Comparison of ENCODE assay signal across 17 cellular contexts in genomic region chr11:58394195-58394594, GRCh38. TPM values are rescaled to one million over a fixed set of nuclear protein-coding genes. Genes with fewer than 3 reads are reported as not detected.
DNase-seq lines count a peak whose midpoint lies in the region; ATAC-seq and TF ChIP-seq lines count a peak whose summit lies in the region.
"Had no signal": no experiment of that assay in that cellular context is flagged by ENCODE, and none has a peak within 500 bp of the region (broad histone marks: within the 10 kb centered on the region; RNA-seq: fewer than 3 reads in every experiment).

No MANE protein-coding gene starts in this region.

- H3K27me3 ChIP-seq in PC-3 (ENCODE audit: low read length), result no peaks in the 10 kb centered on the region
- H3K27me3 ChIP-seq in mesendoderm (ENCODE audit: insufficient read depth, low read length, poor library complexity), result no peaks in the 10 kb centered on the region
- H3K27me3 ChIP-seq in HAP-1 (ENCODE audit: low read depth), result no peaks in the 10 kb centered on the region
- H3K27me3 ChIP-seq in ascending aorta, result no peaks in the 10 kb centered on the region

- no peak overlapping the region for H3K18ac ChIP-seq in mesendoderm (ENCODE audit: low read length)

- no peak overlapping the region for H2BK5ac ChIP-seq in mesendoderm (ENCODE audit: low read length)

- ATAC-seq in PC-3 (peak; percentile 65), GM18498 (IDR thresholded peaks at IDR 0.05; ENCODE audit: unreplicated experiment) (no peak), HG03469 (IDR thresholded peaks at IDR 0.05; ENCODE audit: unreplicated experiment) (no peak)

- peaks cover 27% of the 10 kb centered on the region for H3F3A ChIP-seq in PC-3 (ENCODE audit: low read length, unreplicated experiment)

- H2BK120ac ChIP-seq in mesendoderm (ENCODE audit: low read depth, low read length), result no peak overlapping the region

- POLR2A ChIA-PET in PC-3 (lab: Charles Lee; ENCODE audit: unreplicated experiment), result interaction anchor here (0.5 to 0.7 kb wide), 3 partner anchors 334 to 682 kb away, joined by 3 to 5 read pairs (median 4); partner anchors contain the start of genes CTNND1 and MED19

- peak overlapping the region; percentile 89 for H3K27ac ChIP-seq in PC-3 (ENCODE audit: low read length)
- H3K27ac ChIP-seq in mesendoderm (ENCODE audit: low read depth, low read length), result no peak overlapping the region
- no peak overlapping the region for H3K27ac ChIP-seq in ascending aorta
- H3K27ac ChIP-seq: HL-60 had no signal

- no TSS peak for BruUV-seq in PC-3 (replicated peaks; lab: Mats Ljungman, UMichigan)

- H3K4ac ChIP-seq in mesendoderm (ENCODE audit: low read depth, low read length), result no peak overlapping the region

- TF ChIP-seq CTCF in AG10803 (conservative IDR thresholded peaks at IDR 0.05; ENCODE audit: low read length) (no peak), PC-3 (conservative IDR thresholded peaks at IDR 0.05; ENCODE audit: low read depth, low read length) (no peak), ascending aorta (IDR thresholded peaks at IDR 0.05) (no peak)

- no peaks in the 10 kb centered on the region for H3K79me2 ChIP-seq in PC-3 (ENCODE audit: low read length)
- no peaks in the 10 kb centered on the region for H3K79me2 ChIP-seq in mesendoderm (ENCODE audit: control insufficient read depth, insufficient read depth, low read length)

- H3K56ac ChIP-seq in mesendoderm (ENCODE audit: low read length), result no peak overlapping the region

- no peak overlapping the region for H4K8ac ChIP-seq in mesendoderm (ENCODE audit: low read depth, low read length)

- no peaks in the 10 kb centered on the region for H3K9me2 ChIP-seq in PC-3 (replicated peaks; ENCODE audit: low read length)

- H3K4me2 ChIP-seq in PC-3 (ENCODE audit: low read length) (peak overlapping the region; percentile 73), mesendoderm (ENCODE audit: low read length) (no peak overlapping the region)

- in situ Hi-C loops in HAP-1 (cut with MboI; ENCODE audit: low sequenced_read_pairs), result no loop called here

- no peaks in the 10 kb centered on the region for H4K20me1 ChIP-seq in PC-3 (ENCODE audit: low read length)

- no peak overlapping the region for H4K5ac ChIP-seq in mesendoderm (ENCODE audit: low read length)

- intact Hi-C loops in PC-3 (cut with micrococcal nuclease) (loop anchor here (1.0 to 5.0 kb wide), 6 partner anchors 60 to 632 kb away; partner anchors contain the start of genes CTNND1, LPXN and ZFP91), ascending aorta (cut with DNase I) (no loop called here)

- no peak overlapping the region for H2AK5ac ChIP-seq in mesendoderm (ENCODE audit: low read length)

- H3K36me3 ChIP-seq in PC-3 (ENCODE audit: low read depth, low read length) (peaks cover 5% of the 10 kb centered on the region; the same call in 1 of the 2 replicates), mesendoderm (ENCODE audit: control insufficient read depth, insufficient read depth, low read length) (no peaks in the 10 kb centered on the region), HAP-1 (replicated peaks) (no peaks in the 10 kb centered on the region), ascending aorta (no peaks in the 10 kb centered on the region)

- H3K4me1 ChIP-seq in PC-3 (ENCODE audit: insufficient read depth, low read length) (peaks cover 55% of the 10 kb centered on the region), mesendoderm (ENCODE audit: control insufficient read depth, low read depth, low read length) (no peaks in the 10 kb centered on the region), HAP-1 (no peaks in the 10 kb centered on the region), ascending aorta (peaks cover 0 to 3% of the 10 kb centered on the region in 2 donors)

- H3K79me1 ChIP-seq in mesendoderm (ENCODE audit: low read length), result no peaks in the 10 kb centered on the region

- no peak overlapping the region for H3K4me3 ChIP-seq in AG10803 (ENCODE audit: low read length)
- H3K4me3 ChIP-seq in PC-3 (ENCODE audit: low read length), result peak overlapping the region; percentile 36; the same call in 1 of the 2 replicates
- H3K4me3 ChIP-seq in mesendoderm (ENCODE audit: low read length), result no peak overlapping the region
- no peak overlapping the region for H3K4me3 ChIP-seq in HAP-1
- no peak overlapping the region for H3K4me3 ChIP-seq in ascending aorta

- H3K23ac ChIP-seq in mesendoderm (ENCODE audit: low read length), result no peak overlapping the region

- peak; percentile 88 for DNase-seq in AG10803 (ENCODE audit: low read depth)
- DNase-seq in PC-3, result peak; percentile 99
- peak; percentile 24 to 81 for DNase-seq in dermis microvascular lymphatic vessel endothelial cell (ENCODE audit: low read depth in 2 of 2)
- DNase-seq in mesendoderm, result peak; percentile 46
- no peak for DNase-seq in HAP-1 (ENCODE audit: low spot score in 2 of 2)
- DNase-seq in ascending aorta (ENCODE audit: low spot score in 2 of 2), result no peak
- DNase-seq: activated B cell treated with CpG ODN at 0.5 μM for 24 hours; amygdala; C1 segment of cervical spinal cord; endodermal cell; Right ventricle myocardium superior; stimulated activated CD4-positive, alpha-beta T cell treated with anti-CD3 and anti-CD28 coated beads, Interleukin-12 subunit alpha, Interleukin-12 subunit beta, amount 100 ng/mL, for 4 hours had no signal

- H2BK15ac ChIP-seq in mesendoderm (replicated peaks; ENCODE audit: low read depth), result no peak overlapping the region

- H3K9me3 ChIP-seq in PC-3 (ENCODE audit: low read length) (no peaks in the 10 kb centered on the region; the same call in 1 of the 2 replicates), HAP-1 (no peaks in the 10 kb centered on the region), ascending aorta (no peaks in the 10 kb centered on the region)

- H3K9ac ChIP-seq in PC-3 (ENCODE audit: low read length), result peak overlapping the region; percentile 40; the same call in 1 of the 2 replicates
- H3K9ac ChIP-seq in mesendoderm (ENCODE audit: low read length), result no peak overlapping the region

- CTCF ChIA-PET in PC-3 (lab: Charles Lee), result no interaction called here

- no peak overlapping the region for H2AFZ ChIP-seq in PC-3 (ENCODE audit: low read length)

RNA-seq across cellular contexts. Expression of gene OR5B3, which starts 12.5 kb away (rescaled TPM):
- not detected in 2 replicates for total RNA-seq in PC-3 (2014; rRNA removed)
- total RNA-seq in dermis microvascular lymphatic vessel endothelial cell, result not detected in 2 replicates
- not detected for polyA plus RNA-seq in mesendoderm (2013, experiment 1 of 2)
- polyA plus RNA-seq in mesendoderm (2013, experiment 2 of 2), result not detected
- total RNA-seq in ascending aorta, result not detected
- total RNA-seq: activated B cell treated with CpG ODN at 0.5 μM for 24 hours, endodermal cell, NCI-H460, Right ventricle myocardium superior, ureter had no signal

RNA-seq across cellular contexts. Expression of gene OR5B2, which starts 33.7 kb away (rescaled TPM):
- total RNA-seq in PC-3 (2014; rRNA removed) (not detected in 2 replicates), dermis microvascular lymphatic vessel endothelial cell (not detected in 2 replicates), ascending aorta (not detected)
- not detected for polyA plus RNA-seq in mesendoderm (2013, experiment 1 of 2)
- not detected for polyA plus RNA-seq in mesendoderm (2013, experiment 2 of 2)
- total RNA-seq: activated B cell treated with CpG ODN at 0.5 μM for 24 hours, endodermal cell, NCI-H460, Right ventricle myocardium superior, ureter had no signal

RNA-seq across cellular contexts. Expression of gene OR5B17, which starts 35.3 kb away (rescaled TPM):
- total RNA-seq in PC-3 (2014; rRNA removed) (not detected in 2 replicates), dermis microvascular lymphatic vessel endothelial cell (not detected in 2 replicates), ascending aorta (not detected)
- not detected for polyA plus RNA-seq in mesendoderm (2013, experiment 1 of 2)
- not detected for polyA plus RNA-seq in mesendoderm (2013, experiment 2 of 2)
- total RNA-seq: activated B cell treated with CpG ODN at 0.5 μM for 24 hours, endodermal cell, NCI-H460, Right ventricle myocardium superior, ureter had no signal

RNA-seq across cellular contexts. Expression of gene OR5B12, which starts 47.8 kb away (rescaled TPM):
- total RNA-seq in PC-3 (2014; rRNA removed) (not detected in 2 replicates), dermis microvascular lymphatic vessel endothelial cell (not detected in 2 replicates), ascending aorta (2.9 TPM)
- polyA plus RNA-seq in mesendoderm (2013, experiment 1 of 2), result not detected
- polyA plus RNA-seq in mesendoderm (2013, experiment 2 of 2), result not detected
- total RNA-seq: activated B cell treated with CpG ODN at 0.5 μM for 24 hours, endodermal cell, NCI-H460, Right ventricle myocardium superior, ureter had no signal

Comparison
In these comparisons a context has a peak if more than half of its experiments do, and no peak if none do; other contexts are left out.
1. DNase-seq: peak in AG10803 (single experiment), PC-3 (single experiment), dermis microvascular lymphatic vessel endothelial cell (2 of 2) and mesendoderm (single experiment); none in HAP-1 (0 of 2) and ascending aorta (0 of 2).